Comparison of ENCODE assay signal across 13 cellular contexts in genomic region chr1:94022471-94023189, GRCh38.
DNase-seq lines count a peak whose midpoint lies in the region; ATAC-seq and TF ChIP-seq lines count a peak whose summit lies in the region.
"Had no signal": no experiment of that assay in that cellular context is flagged by ENCODE, and none has a peak within 500 bp of the region (broad histone marks: within the 10 kb centered on the region; RNA-seq: fewer than 3 reads in every experiment).

No MANE protein-coding gene starts in this region.

- H3K4me3 Mint-ChIP-seq in mesothelial cell of epicardium: no peak overlapping the region
- no peak overlapping the region for H3K4me3 Mint-ChIP-seq in activated CD8-positive, alpha-beta T cell treated with anti-CD3 and anti-CD28 coated beads, Interleukin-2, amount 10 ng/mL, durations not matched to agents 7 days and 5 days
- H3K4me3 Mint-ChIP-seq: activated CD8-positive, alpha-beta memory T cell treated with anti-CD3 and anti-CD28 coated beads, Interleukin-2, amount 10 ng/mL, durations not matched to agents 7 days and 5 days; CD4-positive, alpha-beta memory T cell had no signal

- H3K27me3 Mint-ChIP-seq in mesothelial cell of epicardium (ENCODE audit: low read depth): no peaks in the 10 kb centered on the region
- peaks cover 15% of the 10 kb centered on the region for H3K27me3 Mint-ChIP-seq in activated CD8-positive, alpha-beta T cell treated with anti-CD3 and anti-CD28 coated beads, Interleukin-2, amount 10 ng/mL, durations not matched to agents 7 days and 5 days (ENCODE audit: low read depth)

- H3K4me1 Mint-ChIP-seq in mesothelial cell of epicardium: peaks cover 24% of the 10 kb centered on the region
- H3K4me1 Mint-ChIP-seq in activated CD8-positive, alpha-beta T cell treated with anti-CD3 and anti-CD28 coated beads, Interleukin-2, amount 10 ng/mL, durations not matched to agents 7 days and 5 days (ENCODE audit: low read depth): peaks cover 7% of the 10 kb centered on the region

- CTCF ChIA-PET in activated CD8-positive, alpha-beta T cell treated with anti-CD3 and anti-CD28 coated beads, Interleukin-2, amount 10 ng/mL, durations not matched to agents 7 days and 5 days (lab: Charles Lee): interaction anchor here (0.7 to 4.2 kb wide), 2 partner anchors 17 to 113 kb away, joined by 3 to 18 read pairs; partner anchors contain the start of gene GCLM

- no peaks in the 10 kb centered on the region for H3K9me3 Mint-ChIP-seq in mesothelial cell of epicardium
- H3K9me3 Mint-ChIP-seq in activated CD8-positive, alpha-beta T cell treated with anti-CD3 and anti-CD28 coated beads, Interleukin-2, amount 10 ng/mL, durations not matched to agents 7 days and 5 days (ENCODE audit: insufficient read depth): no peaks in the 10 kb centered on the region

- TF ChIP-seq CTCF in AG09309 (IDR thresholded peaks at IDR 0.05; ENCODE audit: control insufficient read depth, insufficient read depth, low read depth, low read length, missing control alignments) (no peak), mesothelial cell of epicardium (IDR thresholded peaks at IDR 0.05; ENCODE audit: unreplicated experiment) (no peak)

- ATAC-seq in esophagus mucosa: peak; percentile 72
- no peak for ATAC-seq in HG03108 (IDR thresholded peaks at IDR 0.05; ENCODE audit: unreplicated experiment)
- no peak for ATAC-seq in activated CD8-positive, alpha-beta T cell treated with anti-CD3 and anti-CD28 coated beads, Interleukin-2, amount 10 ng/mL, durations not matched to agents 7 days and 5 days
- ATAC-seq: activated CD8-positive, alpha-beta memory T cell treated with anti-CD3 and anti-CD28 coated beads, Interleukin-2, amount 10 ng/mL, durations not matched to agents 7 days and 5 days had no signal

- H3K36me3 Mint-ChIP-seq in mesothelial cell of epicardium: no peaks in the 10 kb centered on the region
- no peaks in the 10 kb centered on the region for H3K36me3 Mint-ChIP-seq in activated CD8-positive, alpha-beta T cell treated with anti-CD3 and anti-CD28 coated beads, Interleukin-2, amount 10 ng/mL, durations not matched to agents 7 days and 5 days (ENCODE audit: low read depth)
- H3K36me3 Mint-ChIP-seq: activated CD8-positive, alpha-beta memory T cell treated with anti-CD3 and anti-CD28 coated beads, Interleukin-2, amount 10 ng/mL, durations not matched to agents 7 days and 5 days; CD4-positive, alpha-beta memory T cell had no signal

- peak overlapping the region; percentile 13 for H3K27ac Mint-ChIP-seq in mesothelial cell of epicardium
- no peak overlapping the region for H3K27ac Mint-ChIP-seq in activated CD8-positive, alpha-beta T cell treated with anti-CD3 and anti-CD28 coated beads, Interleukin-2, amount 10 ng/mL, durations not matched to agents 7 days and 5 days
- H3K27ac Mint-ChIP-seq: activated CD8-positive, alpha-beta memory T cell treated with anti-CD3 and anti-CD28 coated beads, Interleukin-2, amount 10 ng/mL, durations not matched to agents 7 days and 5 days; CD4-positive, alpha-beta memory T cell had no signal

- H3K4me3 ChIP-seq in AG09309 (ENCODE audit: control insufficient read depth, low read depth, low read length): no peak overlapping the region
- H3K4me3 ChIP-seq: sigmoid colon had no signal

- DNase-seq in AG09309 (ENCODE audit: low read depth) (peak; percentile 89), NCI-H2029 treated with DMSO at 0.1 percent for 48 hours (lab: John Stamatoyannopoulos, UW) (peak; percentile 97), mesothelial cell of epicardium (ENCODE audit: low spot score in 2 of 2, unreplicated experiment in 2 of 2) (no peak), RKO (ENCODE audit: low spot score) (no peak), superior temporal gyrus (ENCODE audit: extremely low spot score) (no peak)
- DNase-seq in activated CD8-positive, alpha-beta T cell treated with anti-CD3 and anti-CD28 coated beads, Interleukin-2, amount 10 ng/mL, durations not matched to agents 7 days and 5 days: no peak
- DNase-seq: activated CD8-positive, alpha-beta memory T cell treated with anti-CD3 and anti-CD28 coated beads, Interleukin-2, amount 10 ng/mL, durations not matched to agents 7 days and 5 days; CD4-positive, alpha-beta memory T cell; cerebellar nuclear complex; NCI-H1436 treated with DMSO at 0.1 percent for 48 hours; sigmoid colon had no signal

- POLR2A ChIA-PET in activated CD8-positive, alpha-beta T cell treated with anti-CD3 and anti-CD28 coated beads, Interleukin-2, amount 10 ng/mL, durations not matched to agents 7 days and 5 days (lab: Charles Lee): no interaction called here

Comparison
In these comparisons a context has a peak if more than half of its experiments do, and no peak if none do; other contexts are left out.
1. DNase-seq: peak in AG09309 (single experiment) and NCI-H2029 treated with DMSO at 0.1 percent for 48 hours (single experiment); none in mesothelial cell of epicardium (0 of 2), activated CD8-positive, alpha-beta T cell treated with anti-CD3 and anti-CD28 coated beads, Interleukin-2, amount 10 ng/mL, durations not matched to agents 7 days and 5 days (single experiment), RKO (single experiment) and superior temporal gyrus (single experiment).